21 cellular contexts compared by ENCODE assay signal in the genomic region with DNA sequence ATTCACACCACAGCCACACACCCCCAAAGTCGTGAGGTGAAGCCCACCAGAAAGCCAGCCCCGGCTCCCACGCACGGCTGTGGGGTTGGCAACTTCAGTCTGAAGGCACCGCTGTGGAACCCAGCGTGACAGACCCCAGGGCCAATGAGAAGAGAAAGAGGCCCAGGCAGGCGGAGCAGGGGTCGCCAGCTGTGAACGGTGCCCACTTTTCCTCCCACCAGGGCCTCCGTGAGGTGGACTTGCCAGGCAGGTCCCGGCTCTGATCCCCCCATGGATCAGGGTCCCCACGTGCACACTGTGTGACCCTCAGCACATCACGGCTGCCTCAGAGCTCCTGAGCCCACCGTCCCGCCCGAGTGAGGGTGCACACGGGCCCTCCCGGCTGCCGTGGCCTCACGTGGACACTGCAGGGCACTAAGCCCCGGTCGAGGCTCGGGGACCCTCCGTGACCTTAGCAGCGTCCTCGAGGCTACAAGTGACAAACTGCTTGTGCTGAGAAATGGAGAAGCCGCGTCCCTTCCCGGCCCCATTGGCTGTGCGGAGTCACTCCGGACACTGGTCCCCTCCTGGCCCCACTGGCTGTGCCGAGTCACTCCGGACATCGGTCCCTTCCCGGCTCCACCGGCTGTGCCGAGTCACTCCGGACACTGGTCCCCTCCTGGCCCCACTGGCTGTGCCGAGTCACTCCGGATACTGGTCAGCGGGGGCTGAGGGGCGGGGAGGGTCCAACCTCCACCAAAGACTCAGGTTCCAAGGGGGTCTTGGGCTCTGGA.
DNase-seq lines count a peak whose midpoint lies in the region; ATAC-seq, FAIRE-seq and TF ChIP-seq lines count a peak whose summit lies in the region.
"Had no signal": no experiment of that assay in that cellular context is flagged by ENCODE, and none has a peak within 500 bp of the region (broad histone marks: within the 10 kb centered on the region; RNA-seq: fewer than 3 reads in every experiment).

No MANE protein-coding gene starts in this region.

- no peak overlapping the region for H3K4me3 Mint-ChIP-seq in T-helper 17 cell
- no peak overlapping the region for H3K4me3 Mint-ChIP-seq in mesothelial cell of epicardium
- H3K4me3 Mint-ChIP-seq: HFFc6 had no signal

- intact Hi-C loops in heart left ventricle (cut with DNase I) = loop anchor here in 1 of 10 donors (5.0 kb wide), 3 partner anchors 70 to 455 kb away; no protein-coding TSS in a partner anchor
- intact Hi-C loops in ovary (cut with DNase I) = no loop called here

- TF ChIP-seq POLR2A in heart left ventricle (IDR thresholded peaks at IDR 0.05) (no peak), ovary (IDR thresholded peaks at IDR 0.05) (no peak)

- H3K36me3 Mint-ChIP-seq in T-helper 17 cell (ENCODE audit: low read depth) = peaks cover 6% of the 10 kb centered on the region
- H3K36me3 Mint-ChIP-seq in mesothelial cell of epicardium = peaks cover 26% of the 10 kb centered on the region

- H3K36me3 ChIP-seq in heart left ventricle (peaks cover 0 to 6% (median 0%) of the 10 kb centered on the region in 9 donors), right atrium auricular region (no peaks in the 10 kb centered on the region), ovary (no peaks in the 10 kb centered on the region)

- no peaks in the 10 kb centered on the region for H3K27me3 Mint-ChIP-seq in T-helper 17 cell
- H3K27me3 Mint-ChIP-seq in mesothelial cell of epicardium (ENCODE audit: low read depth) = no peaks in the 10 kb centered on the region
- H3K27me3 Mint-ChIP-seq: CD4-positive, alpha-beta memory T cell had no signal

- H3K4me1 Mint-ChIP-seq in T-helper 17 cell (peaks cover 7% of the 10 kb centered on the region), mesothelial cell of epicardium (peaks cover 37% of the 10 kb centered on the region)

- H3K4me1 ChIP-seq in heart left ventricle = peaks cover 0 to 38% (median 15%) of the 10 kb centered on the region in 12 donors
- H3K4me1 ChIP-seq in right atrium auricular region = peaks cover 0 to 40% of the 10 kb centered on the region in 2 donors
- H3K4me1 ChIP-seq in ovary (ENCODE audit: insufficient read depth) = peaks cover 3% of the 10 kb centered on the region
- H3K4me1 ChIP-seq: A549 had no signal

- peak overlapping the region; percentile 90 for H3K27ac Mint-ChIP-seq in T-helper 17 cell
- peak overlapping the region; percentile 96 for H3K27ac Mint-ChIP-seq in mesothelial cell of epicardium
- H3K27ac Mint-ChIP-seq: HFFc6 had no signal

- peak in 3 of 5 donors; percentile 23 to 46 (median 27) for DNase-seq in heart left ventricle
- no peak for DNase-seq in right atrium auricular region (ENCODE audit: low spot score)
- DNase-seq in T-helper 17 cell = no peak
- no peak for DNase-seq in mesothelial cell of epicardium (ENCODE audit: low spot score in 2 of 2, unreplicated experiment in 2 of 2)
- no peak for DNase-seq in urothelium cell line (ENCODE audit: low spot score)
- no peak for DNase-seq in ovary
- DNase-seq in NCI-H748 treated with DMSO at 0.1 percent for 48 hours (lab: John Stamatoyannopoulos, UW) = no peak
- DNase-seq: CD4-positive, alpha-beta memory T cell; DMS79 treated with DMSO at 0.1 percent for 48 hours; GDM1; GM23248; HFFc6; Kasumi-1; NCI-H1436; NCI-H2029 treated with DMSO at 0.1 percent for 48 hours; NCI-H510A; SIG-M5 had no signal

- H3K4me3 ChIP-seq in heart left ventricle = no peak overlapping the region
- no peak overlapping the region for H3K4me3 ChIP-seq in right atrium auricular region
- H3K4me3 ChIP-seq in ovary = no peak overlapping the region
- H3K4me3 ChIP-seq: A549, GM23248 had no signal

- peaks cover 0 to 3% (median 0%) of the 10 kb centered on the region in 12 donors for H3K9me3 ChIP-seq in heart left ventricle
- no peaks in the 10 kb centered on the region for H3K9me3 ChIP-seq in right atrium auricular region
- no peaks in the 10 kb centered on the region for H3K9me3 ChIP-seq in T-helper 17 cell (ENCODE audit: control insufficient read depth, low read length, poor library complexity, severe bottlenecking)
- no peaks in the 10 kb centered on the region for H3K9me3 ChIP-seq in ovary
- H3K9me3 ChIP-seq: A549 had no signal

- 86 to 96% (median 94%) methylated on average over 18 to 42 of the region's 42 CpGs for WGBS in heart left ventricle, 4 donors
- 93 to 95% (median 93%) methylated on average over 42 of the region's 42 CpGs for WGBS in ovary, 3 donors

- no peak for ATAC-seq in heart left ventricle
- no peak for ATAC-seq in T-helper 17 cell
- no peak for ATAC-seq in HG03280 (IDR thresholded peaks at IDR 0.05; ENCODE audit: unreplicated experiment)
- ATAC-seq: A549 had no signal

- H3K27ac ChIP-seq in heart left ventricle = no peak overlapping the region
- H3K27ac ChIP-seq in right atrium auricular region = no peak overlapping the region
- H3K27ac ChIP-seq in ovary = no peak overlapping the region
- H3K27ac ChIP-seq: A549, GM23248 had no signal

- TF ChIP-seq EP300 in ovary (IDR thresholded peaks at IDR 0.05) = no peak

- H3K9me3 Mint-ChIP-seq in mesothelial cell of epicardium = peaks cover 12% of the 10 kb centered on the region

- TF ChIP-seq CTCF in heart left ventricle (IDR thresholded peaks at IDR 0.05) (no peak), right atrium auricular region (IDR thresholded peaks at IDR 0.05) (no peak), mesothelial cell of epicardium (IDR thresholded peaks at IDR 0.05; ENCODE audit: unreplicated experiment) (no peak), ovary (IDR thresholded peaks at IDR 0.05) (no peak)

- peak; percentile 5 for FAIRE-seq in urothelium cell line (lab: Jason Lieb, UNC)
- FAIRE-seq: A549, GM19239, RCC 7860 had no signal

- H3K27me3 ChIP-seq in heart left ventricle (no peaks in the 10 kb centered on the region), right atrium auricular region (no peaks in the 10 kb centered on the region), ovary (no peaks in the 10 kb centered on the region)

Comparison
In these comparisons a context has a peak if more than half of its experiments do, and no peak if none do; other contexts are left out.
1. DNase-seq: peak in heart left ventricle (3 of 5); none in right atrium auricular region (single experiment), T-helper 17 cell (0 of 3), mesothelial cell of epicardium (0 of 2), urothelium cell line (single experiment), ovary (0 of 5) and NCI-H748 treated with DMSO at 0.1 percent for 48 hours (single experiment).